ENCODE assay signal across 11 cellular contexts in genomic region chr15:47813985-47814384, GRCh38.
DNase-seq lines count a peak whose midpoint lies in the region; ATAC-seq lines count a peak whose summit lies in the region.
"Had no signal": no experiment of that assay in that cellular context is flagged by ENCODE, and none has a peak within 500 bp of the region (broad histone marks: within the 10 kb centered on the region; RNA-seq: fewer than 3 reads in every experiment).

No MANE protein-coding gene starts in this region.

- H3K36me3 Mint-ChIP-seq in activated T-cell treated with anti-CD3 and anti-CD28 coated beads, Interleukin-2, amount 50 U/mL, for 72 hours (ENCODE audit: insufficient read depth in 2 of 2): no peaks in the 10 kb centered on the region
- no peaks in the 10 kb centered on the region for H3K36me3 Mint-ChIP-seq in stimulated activated memory B cell treated with anti-CD40 and anti-IgM and Interleukin-4, amounts not matched to agents 10 μg/mL and 1 μg/mL and 100 μg/mL, for 72 hours
- H3K36me3 Mint-ChIP-seq: naive B cell had no signal

- H3K4me1 Mint-ChIP-seq in activated T-cell treated with anti-CD3 and anti-CD28 coated beads, Interleukin-2, amount 50 U/mL, for 72 hours (ENCODE audit: low read depth): peaks cover 18% of the 10 kb centered on the region
- peaks cover 20% of the 10 kb centered on the region for H3K4me1 Mint-ChIP-seq in stimulated activated memory B cell treated with anti-CD40 and anti-IgM and Interleukin-4, amounts not matched to agents 10 μg/mL and 1 μg/mL and 100 μg/mL, for 72 hours

- peaks cover 28% of the 10 kb centered on the region for H3K27me3 Mint-ChIP-seq in activated T-cell treated with anti-CD3 and anti-CD28 coated beads, Interleukin-2, amount 50 U/mL, for 72 hours (ENCODE audit: low read depth)
- no peaks in the 10 kb centered on the region for H3K27me3 Mint-ChIP-seq in stimulated activated memory B cell treated with anti-CD40 and anti-IgM and Interleukin-4, amounts not matched to agents 10 μg/mL and 1 μg/mL and 100 μg/mL, for 72 hours
- H3K27me3 Mint-ChIP-seq: activated CD4-positive, alpha-beta T cell treated with anti-CD3 and anti-CD28 coated beads, Interleukin-2, amount 10 ng/mL, durations not matched to agents 7 days and 5 days; naive B cell had no signal

- DNase-seq in activated T-cell treated with anti-CD3 and anti-CD28 coated beads, Interleukin-2, amount 50 U/mL, for 72 hours: peak; percentile 18 to 32
- DNase-seq in activated T-cell treated with anti-CD3 and anti-CD28 coated beads for 4 hours (no peak), NCI-H2081 treated with DMSO at 0.1 percent for 48 hours (lab: John Stamatoyannopoulos, UW) (no peak), SW480 (ENCODE audit: low spot score) (no peak), left cardiac atrium (no peak)
- DNase-seq: activated CD4-positive, alpha-beta T cell treated with anti-CD3 and anti-CD28 coated beads, Interleukin-2, amount 10 ng/mL, durations not matched to agents 7 days and 5 days; naive B cell; NCI-H524 treated with DMSO at 0.1 percent for 48 hours had no signal

- H3K9me3 Mint-ChIP-seq in activated T-cell treated with anti-CD3 and anti-CD28 coated beads, Interleukin-2, amount 50 U/mL, for 72 hours: no peaks in the 10 kb centered on the region
- H3K9me3 Mint-ChIP-seq in stimulated activated memory B cell treated with anti-CD40 and anti-IgM and Interleukin-4, amounts not matched to agents 10 μg/mL and 1 μg/mL and 100 μg/mL, for 72 hours: no peaks in the 10 kb centered on the region
- H3K9me3 Mint-ChIP-seq: activated CD4-positive, alpha-beta T cell treated with anti-CD3 and anti-CD28 coated beads, Interleukin-2, amount 10 ng/mL, durations not matched to agents 7 days and 5 days; naive B cell had no signal

- peak; percentile 89 to 95 for ATAC-seq in activated T-cell treated with anti-CD3 and anti-CD28 coated beads, Interleukin-2, amount 50 U/mL, for 72 hours (replicated peaks in 1 of 2)
- peak; percentile 92 for ATAC-seq in GM21723 (IDR thresholded peaks at IDR 0.05; ENCODE audit: unreplicated experiment)
- ATAC-seq in HG03457 (IDR thresholded peaks at IDR 0.05; ENCODE audit: unreplicated experiment): peak; percentile 90
- ATAC-seq in stimulated activated memory B cell treated with anti-CD40 and anti-IgM and Interleukin-4, amounts not matched to agents 10 μg/mL and 1 μg/mL and 100 μg/mL, for 72 hours: peak; percentile 87
- no peak for ATAC-seq in left cardiac atrium

- no peak overlapping the region for H3K4me3 Mint-ChIP-seq in activated T-cell treated with anti-CD3 and anti-CD28 coated beads, Interleukin-2, amount 50 U/mL, for 72 hours
- no peak overlapping the region for H3K4me3 Mint-ChIP-seq in stimulated activated memory B cell treated with anti-CD40 and anti-IgM and Interleukin-4, amounts not matched to agents 10 μg/mL and 1 μg/mL and 100 μg/mL, for 72 hours
- H3K4me3 Mint-ChIP-seq: activated CD4-positive, alpha-beta T cell treated with anti-CD3 and anti-CD28 coated beads, Interleukin-2, amount 10 ng/mL, durations not matched to agents 7 days and 5 days had no signal

- intact Hi-C loops in left cardiac atrium (cut with DNase I): no loop called here

- H3K27ac Mint-ChIP-seq in activated T-cell treated with anti-CD3 and anti-CD28 coated beads, Interleukin-2, amount 50 U/mL, for 72 hours: no peak overlapping the region
- no peak overlapping the region for H3K27ac Mint-ChIP-seq in stimulated activated memory B cell treated with anti-CD40 and anti-IgM and Interleukin-4, amounts not matched to agents 10 μg/mL and 1 μg/mL and 100 μg/mL, for 72 hours
- H3K27ac Mint-ChIP-seq: activated CD4-positive, alpha-beta T cell treated with anti-CD3 and anti-CD28 coated beads, Interleukin-2, amount 10 ng/mL, durations not matched to agents 7 days and 5 days had no signal

Comparison
In these comparisons a context has a peak if more than half of its experiments do, and no peak if none do; other contexts are left out.
1. DNase-seq: peak in activated T-cell treated with anti-CD3 and anti-CD28 coated beads, Interleukin-2, amount 50 U/mL, for 72 hours (2 of 2); none in activated T-cell treated with anti-CD3 and anti-CD28 coated beads for 4 hours (single experiment), NCI-H2081 treated with DMSO at 0.1 percent for 48 hours (single experiment), SW480 (single experiment) and left cardiac atrium (single experiment).
2. ATAC-seq: peak in activated T-cell treated with anti-CD3 and anti-CD28 coated beads, Interleukin-2, amount 50 U/mL, for 72 hours (2 of 2), GM21723 (single experiment), HG03457 (single experiment) and stimulated activated memory B cell treated with anti-CD40 and anti-IgM and Interleukin-4, amounts not matched to agents 10 μg/mL and 1 μg/mL and 100 μg/mL, for 72 hours (single experiment); none in left cardiac atrium (0 of 2).